1 cellular context compared by ENCODE assay signal in the genomic region with DNA sequence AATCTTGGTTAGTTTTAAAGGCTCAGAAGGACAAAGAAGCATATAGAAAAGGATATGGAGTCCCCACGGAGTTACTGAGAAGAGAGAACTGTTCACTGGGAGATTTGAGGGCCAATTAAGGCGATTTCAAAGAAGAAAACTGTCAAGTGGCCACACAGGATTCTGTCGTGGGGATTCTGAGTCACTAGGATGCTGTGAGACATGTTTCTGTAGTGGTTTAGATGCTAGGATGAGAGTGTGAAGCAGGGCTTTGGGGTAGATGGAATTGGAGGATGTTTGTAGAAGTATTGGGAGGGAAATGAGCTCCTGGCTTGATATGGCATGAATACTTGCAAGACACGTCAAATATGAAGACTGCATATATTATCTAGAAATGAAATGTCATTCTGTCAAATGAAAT.
TF ChIP-seq lines count a peak whose summit lies in the region.

No MANE protein-coding gene starts in this region.

TF ChIP-seq in H1, 55 proteins besides CTCF, POLR2A, EP300 and RAD21 (continued from another document):
- TF ChIP-seq, protein P1, sequence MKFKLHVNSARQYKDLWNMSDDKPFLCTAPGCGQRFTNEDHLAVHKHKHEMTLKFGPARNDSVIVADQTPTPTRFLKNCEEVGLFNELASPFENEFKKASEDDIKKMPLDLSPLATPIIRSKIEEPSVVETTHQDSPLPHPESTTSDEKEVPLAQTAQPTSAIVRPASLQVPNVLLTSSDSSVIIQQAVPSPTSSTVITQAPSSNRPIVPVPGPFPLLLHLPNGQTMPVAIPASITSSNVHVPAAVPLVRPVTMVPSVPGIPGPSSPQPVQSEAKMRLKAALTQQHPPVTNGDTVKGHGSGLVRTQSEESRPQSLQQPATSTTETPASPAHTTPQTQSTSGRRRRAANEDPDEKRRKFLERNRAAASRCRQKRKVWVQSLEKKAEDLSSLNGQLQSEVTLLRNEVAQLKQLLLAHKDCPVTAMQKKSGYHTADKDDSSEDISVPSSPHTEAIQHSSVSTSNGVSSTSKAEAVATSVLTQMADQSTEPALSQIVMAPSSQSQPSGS (IDR thresholded peaks at IDR 0.05; ENCODE audit: low read length): no peak
- TF ChIP-seq MAFK (IDR thresholded peaks at IDR 0.05; ENCODE audit: low read depth, low read length) (no peak), POU5F1 (IDR thresholded peaks at IDR 0.05; ENCODE audit: low read depth, low read length) (no peak)
